Comparison of ENCODE assay signal across 8 cellular contexts in genomic region chr1:160675641-160676410, GRCh38. TPM values are rescaled to one million over a fixed set of nuclear protein-coding genes. Genes with fewer than 3 reads are reported as not detected.
DNase-seq lines count a peak whose midpoint lies in the region; ATAC-seq and TF ChIP-seq lines count a peak whose summit lies in the region.

No MANE protein-coding gene starts in this region.

- H3K27ac ChIP-seq in colonic mucosa (no peak overlapping the region), liver (ENCODE audit: low read depth in 1 of 2, low read length in 2 of 2) (no peak overlapping the region)

- H3K36me3 ChIP-seq in colonic mucosa: no peaks in the 10 kb centered on the region
- H3K36me3 ChIP-seq in liver (ENCODE audit: control insufficient read depth in 4 of 4, insufficient read depth in 3 of 4, low read depth in 1 of 4, low read length in 3 of 4): no peaks in the 10 kb centered on the region

- peak; percentile 62 for TF ChIP-seq CTCF in colonic mucosa (IDR thresholded peaks at IDR 0.05)
- peak; percentile 69 for TF ChIP-seq CTCF in liver (IDR thresholded peaks at IDR 0.05; ENCODE audit: low read depth, low read length, missing input control)

- H3K4me1 ChIP-seq in colonic mucosa (no peaks in the 10 kb centered on the region), liver (ENCODE audit: control insufficient read depth in 4 of 4, insufficient read depth in 4 of 4, low read length in 3 of 4) (peaks cover 0 to 3% (median 0%) of the 10 kb centered on the region in 4 donors)

- peak; percentile 53 for ATAC-seq in HG02759 (IDR thresholded peaks at IDR 0.05; ENCODE audit: unreplicated experiment)

- no peak overlapping the region for H3K9ac ChIP-seq in colonic mucosa (ENCODE audit: low read depth in 2 of 2, low read length in 2 of 2)
- H3K9ac ChIP-seq in liver (ENCODE audit: low read depth in 1 of 2, low read length in 2 of 2): no peak overlapping the region

- H3K9me3 ChIP-seq in colonic mucosa: no peaks in the 10 kb centered on the region
- H3K9me3 ChIP-seq in liver (ENCODE audit: control insufficient read depth in 4 of 4, low read length in 3 of 4): no peaks in the 10 kb centered on the region

- H3K27me3 ChIP-seq in colonic mucosa: no peaks in the 10 kb centered on the region
- H3K27me3 ChIP-seq in liver (ENCODE audit: control insufficient read depth in 4 of 4, insufficient read depth in 4 of 4, low read length in 3 of 4): no peaks in the 10 kb centered on the region

- DNase-seq in DMS 273 (lab: John Stamatoyannopoulos, UW; ENCODE audit: unreplicated experiment) (peak; percentile 65), DMS 273 treated with DMSO at 0.1 percent for 48 hours (lab: John Stamatoyannopoulos, UW) (no peak), NCI-H2196 treated with DMSO at 0.1 percent for 48 hours (lab: John Stamatoyannopoulos, UW; ENCODE audit: unreplicated experiment) (peak; percentile 25), colonic mucosa (peak; percentile 70)
- peak; percentile 85 for DNase-seq in activated CD4-positive, alpha-beta T cell treated with anti-CD3 and anti-CD28 coated beads for 48 hours
- peak; percentile 50 for DNase-seq in stimulated activated CD8-positive, alpha-beta memory T cell treated with anti-CD3 and anti-CD28 coated beads, Interleukin-12 subunit alpha, Interleukin-12 subunit beta, amount 100 ng/mL, for 4 hours (ENCODE audit: low read depth)

- WGBS in liver: 48% methylated on average over 6 of the region's 6 CpGs

- intact Hi-C loops in colonic mucosa (cut with DNase I): loop anchor here (5.0 kb wide), 1 partner anchor 151 kb away; no protein-coding TSS in a partner anchor

- no peak overlapping the region for H3K4me3 ChIP-seq in colonic mucosa
- no peak overlapping the region for H3K4me3 ChIP-seq in liver (ENCODE audit: low read depth in 1 of 3, low read length in 3 of 3)

- peak; percentile 81 to 87 for TF ChIP-seq RAD21 in liver (IDR thresholded peaks at IDR 0.05)

TF ChIP-seq in liver, 16 proteins besides CTCF, POLR2A, EP300 and RAD21:
- TF ChIP-seq FOXA1 (IDR thresholded peaks at IDR 0.05) (no peak), HNF4G (IDR thresholded peaks at IDR 0.05) (no peak), SP1 (IDR thresholded peaks at IDR 0.05) (no peak), RXRA (IDR thresholded peaks at IDR 0.05) (no peak), NR2F2 (IDR thresholded peaks at IDR 0.05) (no peak), FOXA2 (IDR thresholded peaks at IDR 0.05) (no peak), ATF3 (IDR thresholded peaks at IDR 0.05) (no peak), YY1 (IDR thresholded peaks at IDR 0.05) (no peak), TAF1 (conservative IDR thresholded peaks at IDR 0.05) (no peak), REST (IDR thresholded peaks at IDR 0.05) (no peak), HNF4A (conservative IDR thresholded peaks at IDR 0.05) (no peak), ZBTB33 (IDR thresholded peaks at IDR 0.05) (no peak), JUND (IDR thresholded peaks at IDR 0.05) (no peak), EGR1 (IDR thresholded peaks at IDR 0.05; ENCODE audit: low read depth in 2 of 2) (no peak), GABPA (IDR thresholded peaks at IDR 0.05 in 1 of 2, conservative IDR thresholded peaks at IDR 0.05 in 1 of 2) (no peak)

RNA-seq across cellular contexts. Expression of gene SLAMF1, which starts 29.0 kb away (rescaled TPM):
- total RNA-seq in colonic mucosa (1 to 10 TPM in 1 of 2 donors, under 1 TPM in 1; 0.69 to 1.2 TPM), liver (1 to 10 TPM in 1 of 2 donors, under 1 TPM in 1; 0.09 to 1.1 TPM)
- polyA plus RNA-seq in liver: under 1 TPM; 0.13 to 0.21 TPM

RNA-seq across cellular contexts. Expression of gene CD48, which starts 35.8 kb away (rescaled TPM):
- 1 to 10 TPM; 4.9 to 9.2 TPM for total RNA-seq in colonic mucosa
- 10 to 100 TPM in 1 of 2 donors, 1 to 10 TPM in 1; 7.0 to 10.0 TPM for total RNA-seq in liver
- 1 to 10 TPM; 2.5 to 3.2 TPM for polyA plus RNA-seq in liver
